In the genomic region with DNA sequence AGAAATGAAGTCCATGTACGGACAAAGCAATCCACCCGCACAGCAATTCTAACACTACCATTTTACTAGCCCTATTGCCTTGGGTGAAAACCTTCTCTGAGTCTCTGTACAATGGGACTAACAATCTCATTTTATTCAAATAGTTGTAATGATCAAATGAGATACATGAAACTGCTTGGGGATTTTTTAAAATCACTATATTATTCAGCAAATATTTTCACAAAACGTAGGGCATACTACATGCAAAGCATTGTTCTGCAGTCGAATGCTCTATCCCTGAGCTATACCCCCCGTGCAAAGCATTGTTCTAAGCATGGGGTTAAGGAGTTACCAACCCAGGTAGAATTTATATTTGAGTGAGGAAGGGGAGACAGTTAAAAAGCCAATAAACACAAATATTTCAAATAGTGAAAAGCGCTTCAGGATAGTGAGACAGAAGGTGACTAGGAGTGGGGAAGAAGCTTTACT, we compare ENCODE assay signal across 1 cellular context.
TF ChIP-seq lines count a peak whose summit lies in the region.

No MANE protein-coding gene starts in this region.

TF ChIP-seq in H1, 55 proteins besides CTCF, POLR2A, EP300 and RAD21 (continued from another document):
- TF ChIP-seq, protein P1, sequence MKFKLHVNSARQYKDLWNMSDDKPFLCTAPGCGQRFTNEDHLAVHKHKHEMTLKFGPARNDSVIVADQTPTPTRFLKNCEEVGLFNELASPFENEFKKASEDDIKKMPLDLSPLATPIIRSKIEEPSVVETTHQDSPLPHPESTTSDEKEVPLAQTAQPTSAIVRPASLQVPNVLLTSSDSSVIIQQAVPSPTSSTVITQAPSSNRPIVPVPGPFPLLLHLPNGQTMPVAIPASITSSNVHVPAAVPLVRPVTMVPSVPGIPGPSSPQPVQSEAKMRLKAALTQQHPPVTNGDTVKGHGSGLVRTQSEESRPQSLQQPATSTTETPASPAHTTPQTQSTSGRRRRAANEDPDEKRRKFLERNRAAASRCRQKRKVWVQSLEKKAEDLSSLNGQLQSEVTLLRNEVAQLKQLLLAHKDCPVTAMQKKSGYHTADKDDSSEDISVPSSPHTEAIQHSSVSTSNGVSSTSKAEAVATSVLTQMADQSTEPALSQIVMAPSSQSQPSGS (IDR thresholded peaks at IDR 0.05; ENCODE audit: low read length), result no peak
- TF ChIP-seq SRF (IDR thresholded peaks at IDR 0.05; ENCODE audit: low read depth, low read length) (no peak), JUND (IDR thresholded peaks at IDR 0.05; ENCODE audit: low read length) (no peak), RNF2 (IDR thresholded peaks at IDR 0.05; ENCODE audit: borderline replicate concordance, low read depth, low read length, missing control alignments, poor library complexity, severe bottlenecking) (no peak)
